ENCODE assay signal across 20 cellular contexts in the genomic region with DNA sequence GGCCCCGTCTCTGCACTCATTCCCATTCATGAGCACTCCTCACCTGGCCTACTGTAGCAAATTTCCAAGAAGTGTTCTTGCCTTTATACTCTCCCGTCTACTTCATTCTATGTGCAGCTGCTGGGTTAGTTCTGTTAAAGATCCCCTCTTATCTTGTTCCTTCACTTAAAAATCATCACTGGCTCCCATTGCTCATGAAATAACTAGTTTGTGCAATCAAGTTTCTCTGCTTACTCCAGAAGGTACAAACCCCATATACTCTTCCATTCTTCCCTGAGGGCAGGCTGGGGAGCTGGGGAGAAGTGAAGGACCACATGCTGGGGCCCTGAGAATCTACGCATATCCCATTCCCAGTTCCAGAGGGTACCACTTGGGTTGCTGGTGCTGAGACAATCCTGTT.
DNase-seq lines count a peak whose midpoint lies in the region; ATAC-seq and TF ChIP-seq lines count a peak whose summit lies in the region.
"Had no signal": no experiment of that assay in that cellular context is flagged by ENCODE, and none has a peak within 500 bp of the region (broad histone marks: within the 10 kb centered on the region; RNA-seq: fewer than 3 reads in every experiment).

No MANE protein-coding gene starts in this region.

- H3K4me1 Mint-ChIP-seq in GM23338: peaks cover 6% of the 10 kb centered on the region
- peaks cover 23% of the 10 kb centered on the region for H3K4me1 Mint-ChIP-seq in activated T-helper 1 cell treated with anti-CD3 and anti-CD28 coated beads, Interleukin-12 subunit alpha, Interleukin-12 subunit beta, Interleukin-2, Interleukin-4 antibody, amounts not matched to agents 30 ng/mL and 10 ng/mL and 1 ng/mL, durations not matched to agents 14 hours and 24 hours and 36 hours (ENCODE audit: low read depth)

- no peaks in the 10 kb centered on the region for H3K9me3 ChIP-seq in smooth muscle cell (replicated peaks; ENCODE audit: low read depth)
- H3K9me3 ChIP-seq: A549; BLaER1 treated with 17β-estradiol and CSF1 and Interleukin-3, amounts not matched to agents 10 nM and 100 nM; Caco-2 had no signal

- H3K4me1 ChIP-seq in GM23338 (ENCODE audit: insufficient read depth) (no peaks in the 10 kb centered on the region), smooth muscle cell (ENCODE audit: low read depth) (no peaks in the 10 kb centered on the region)
- H3K4me1 ChIP-seq: A549, Caco-2 had no signal

- H3K36me3 ChIP-seq in GM23338 (ENCODE audit: insufficient read depth) (no peaks in the 10 kb centered on the region), smooth muscle cell (ENCODE audit: low read depth) (no peaks in the 10 kb centered on the region)
- H3K36me3 ChIP-seq: BLaER1 treated with 17β-estradiol and CSF1 and Interleukin-3, amounts not matched to agents 10 nM and 100 nM had no signal

- no peaks in the 10 kb centered on the region for H3K79me2 ChIP-seq in GM23338 (replicated peaks; ENCODE audit: insufficient read depth)
- no peaks in the 10 kb centered on the region for H3K79me2 ChIP-seq in smooth muscle cell (ENCODE audit: low read depth)

- no peaks in the 10 kb centered on the region for H3K27me3 ChIP-seq in GM23338 (ENCODE audit: insufficient read depth)
- H3K27me3 ChIP-seq in smooth muscle cell (ENCODE audit: low read depth): no peaks in the 10 kb centered on the region
- H3K27me3 ChIP-seq: BLaER1 treated with 17β-estradiol and CSF1 and Interleukin-3, amounts not matched to agents 10 nM and 100 nM had no signal

- intact Hi-C loops in activated T-helper 1 cell treated with anti-CD3 and anti-CD28 coated beads, Interleukin-12 subunit alpha, Interleukin-12 subunit beta, Interleukin-2, Interleukin-4 antibody, amounts not matched to agents 30 ng/mL and 10 ng/mL and 1 ng/mL, durations not matched to agents 14 hours and 24 hours and 36 hours (cut with micrococcal nuclease): no loop called here

- 84% methylated on average over 3 of the region's 3 CpGs for WGBS in smooth muscle cell (ENCODE audit: low lambda C conversion rate)

- H3K27ac ChIP-seq in GM23338 (ENCODE audit: low read depth): no peak overlapping the region
- H3K27ac ChIP-seq in smooth muscle cell (ENCODE audit: low read depth): no peak overlapping the region
- H3K27ac ChIP-seq: 22Rv1; A549; BLaER1 treated with 17β-estradiol and CSF1 and Interleukin-3, amounts not matched to agents 10 nM and 100 nM; C4-2B had no signal

- H3K4me3 ChIP-seq in GM23338 (no peak overlapping the region), fibroblast of villous mesenchyme (ENCODE audit: low read depth, low read length) (no peak overlapping the region), smooth muscle cell (no peak overlapping the region)
- H3K4me3 ChIP-seq: A549; BLaER1 treated with 17β-estradiol and CSF1 and Interleukin-3, amounts not matched to agents 10 nM and 100 nM had no signal

- no peaks in the 10 kb centered on the region for H4K20me1 ChIP-seq in GM23338 (replicated peaks; ENCODE audit: insufficient read depth)
- no peaks in the 10 kb centered on the region for H4K20me1 ChIP-seq in smooth muscle cell (ENCODE audit: low read depth)
- H4K20me1 ChIP-seq: BLaER1 treated with 17β-estradiol and CSF1 and Interleukin-3, amounts not matched to agents 10 nM and 100 nM had no signal

- DNase-seq in GM23338 (ENCODE audit: low spot score) (peak; percentile 19), fibroblast of villous mesenchyme (ENCODE audit: low read depth) (peak; percentile 75), smooth muscle cell (lab: John Stamatoyannopoulos, UW; ENCODE audit: unreplicated experiment) (no peak), SW 1271 (lab: John Stamatoyannopoulos, UW) (no peak), NCI-H2081 treated with DMSO at 0.1 percent for 48 hours (lab: John Stamatoyannopoulos, UW) (no peak)
- DNase-seq in activated T-helper 1 cell treated with anti-CD3 and anti-CD28 coated beads, Interleukin-12 subunit alpha, Interleukin-12 subunit beta, Interleukin-2, Interleukin-4 antibody, amounts not matched to agents 30 ng/mL and 10 ng/mL and 1 ng/mL, durations not matched to agents 14 hours and 24 hours and 36 hours (ENCODE audit: low spot score): no peak
- no peak for DNase-seq in activated CD8-positive, alpha-beta memory T cell treated with anti-CD3 and anti-CD28 coated beads for 24 hours
- DNase-seq: AML-193; Caco-2; Calu3; CD4-positive, alpha-beta T cell; CD8-positive, alpha-beta T cell; DMS79 treated with DMSO at 0.1 percent for 48 hours; GF-D8 had no signal

- no peaks in the 10 kb centered on the region; the same call in 2 of the 3 replicates for H3K9me3 Mint-ChIP-seq in GM23338
- no peaks in the 10 kb centered on the region for H3K9me3 Mint-ChIP-seq in activated T-helper 1 cell treated with anti-CD3 and anti-CD28 coated beads, Interleukin-12 subunit alpha, Interleukin-12 subunit beta, Interleukin-2, Interleukin-4 antibody, amounts not matched to agents 30 ng/mL and 10 ng/mL and 1 ng/mL, durations not matched to agents 14 hours and 24 hours and 36 hours
- H3K9me3 Mint-ChIP-seq: CD4-positive, alpha-beta T cell; CD8-positive, alpha-beta T cell had no signal

- TF ChIP-seq CTCF in GM23338 (conservative IDR thresholded peaks at IDR 0.05; ENCODE audit: low read depth in 2 of 2) (no peak), fibroblast of villous mesenchyme (IDR thresholded peaks at IDR 0.05; ENCODE audit: insufficient read depth, low read depth, low read length) (no peak), smooth muscle cell (IDR thresholded peaks at IDR 0.05; ENCODE audit: borderline replicate concordance, insufficient read depth, poor library complexity, severe bottlenecking) (no peak)

- no peak overlapping the region for H3K4me3 Mint-ChIP-seq in GM23338
- no peak overlapping the region for H3K4me3 Mint-ChIP-seq in activated T-helper 1 cell treated with anti-CD3 and anti-CD28 coated beads, Interleukin-12 subunit alpha, Interleukin-12 subunit beta, Interleukin-2, Interleukin-4 antibody, amounts not matched to agents 30 ng/mL and 10 ng/mL and 1 ng/mL, durations not matched to agents 14 hours and 24 hours and 36 hours
- H3K4me3 Mint-ChIP-seq: B cell; CD4-positive, alpha-beta T cell; CD8-positive, alpha-beta T cell had no signal

- ATAC-seq in GM23338: peak; percentile 55; the same call in 2 of the 3 replicates
- ATAC-seq in GM21786 (IDR thresholded peaks at IDR 0.05; ENCODE audit: unreplicated experiment): no peak
- ATAC-seq: A549; CD8-positive, alpha-beta T cell had no signal

- H2AFZ ChIP-seq in GM23338: no peak overlapping the region
- H2AFZ ChIP-seq in smooth muscle cell (ENCODE audit: low read depth): peak overlapping the region; percentile 62

- no peaks in the 10 kb centered on the region; the same call in 2 of the 3 replicates for H3K36me3 Mint-ChIP-seq in GM23338 (ENCODE audit: low read depth)
- peaks cover 2% of the 10 kb centered on the region for H3K36me3 Mint-ChIP-seq in activated T-helper 1 cell treated with anti-CD3 and anti-CD28 coated beads, Interleukin-12 subunit alpha, Interleukin-12 subunit beta, Interleukin-2, Interleukin-4 antibody, amounts not matched to agents 30 ng/mL and 10 ng/mL and 1 ng/mL, durations not matched to agents 14 hours and 24 hours and 36 hours (ENCODE audit: low read depth)
- H3K36me3 Mint-ChIP-seq: CD8-positive, alpha-beta T cell had no signal

- H3K27me3 Mint-ChIP-seq in GM23338 (ENCODE audit: insufficient read depth, low read depth, poor library complexity): no peaks in the 10 kb centered on the region
- no peaks in the 10 kb centered on the region for H3K27me3 Mint-ChIP-seq in activated T-helper 1 cell treated with anti-CD3 and anti-CD28 coated beads, Interleukin-12 subunit alpha, Interleukin-12 subunit beta, Interleukin-2, Interleukin-4 antibody, amounts not matched to agents 30 ng/mL and 10 ng/mL and 1 ng/mL, durations not matched to agents 14 hours and 24 hours and 36 hours (ENCODE audit: insufficient read depth)
- H3K27me3 Mint-ChIP-seq: B cell; CD4-positive, alpha-beta T cell had no signal

- H3K9me2 ChIP-seq in GM23338 (ENCODE audit: insufficient read depth): peaks cover 5% of the 10 kb centered on the region; the same call in 1 of the 2 replicates

- H3K27ac Mint-ChIP-seq in GM23338: no peak overlapping the region
- H3K27ac Mint-ChIP-seq in activated T-helper 1 cell treated with anti-CD3 and anti-CD28 coated beads, Interleukin-12 subunit alpha, Interleukin-12 subunit beta, Interleukin-2, Interleukin-4 antibody, amounts not matched to agents 30 ng/mL and 10 ng/mL and 1 ng/mL, durations not matched to agents 14 hours and 24 hours and 36 hours: peak overlapping the region; percentile 35
- H3K27ac Mint-ChIP-seq: B cell; CD4-positive, alpha-beta T cell; CD8-positive, alpha-beta T cell had no signal

- H3K9ac ChIP-seq in smooth muscle cell (ENCODE audit: low read depth): no peak overlapping the region
- H3K9ac ChIP-seq: BLaER1 treated with 17β-estradiol and CSF1 and Interleukin-3, amounts not matched to agents 10 nM and 100 nM had no signal

- H3K4me2 ChIP-seq in GM23338 (no peak overlapping the region), smooth muscle cell (no peak overlapping the region)
- H3K4me2 ChIP-seq: A549 had no signal

- H3F3A ChIP-seq in GM23338 (replicated peaks; ENCODE audit: low read depth) (no peaks in the 10 kb centered on the region), smooth muscle cell (ENCODE audit: low read depth) (no peaks in the 10 kb centered on the region)

TF ChIP-seq in GM23338, 12 proteins besides CTCF, POLR2A, EP300 and RAD21 (continues in another document):
- no peak for TF ChIP-seq ZNF331 (CRISPR knock-in tag; IDR thresholded peaks at IDR 0.05; ENCODE audit: low read depth)
- no peak for TF ChIP-seq POLR2AphosphoS5 (IDR thresholded peaks at IDR 0.05; ENCODE audit: low read depth)
- TF ChIP-seq EZH2 (IDR thresholded peaks at IDR 0.05; ENCODE audit: low read depth, unreplicated experiment): no peak
- TF ChIP-seq CREB1 (CRISPR knock-in tag; IDR thresholded peaks at IDR 0.05; ENCODE audit: low read depth): no peak

Comparison
In these comparisons a context has a peak if more than half of its experiments do, and no peak if none do; other contexts are left out.
1. DNase-seq: peak in GM23338 (single experiment) and fibroblast of villous mesenchyme (single experiment); none in activated T-helper 1 cell treated with anti-CD3 and anti-CD28 coated beads, Interleukin-12 subunit alpha, Interleukin-12 subunit beta, Interleukin-2, Interleukin-4 antibody, amounts not matched to agents 30 ng/mL and 10 ng/mL and 1 ng/mL, durations not matched to agents 14 hours and 24 hours and 36 hours (single experiment), smooth muscle cell (single experiment), SW 1271 (0 of 2), NCI-H2081 treated with DMSO at 0.1 percent for 48 hours (single experiment) and activated CD8-positive, alpha-beta memory T cell treated with anti-CD3 and anti-CD28 coated beads for 24 hours (single experiment).